Comparison of ENCODE assay signal across 20 cellular contexts in the genomic region with DNA sequence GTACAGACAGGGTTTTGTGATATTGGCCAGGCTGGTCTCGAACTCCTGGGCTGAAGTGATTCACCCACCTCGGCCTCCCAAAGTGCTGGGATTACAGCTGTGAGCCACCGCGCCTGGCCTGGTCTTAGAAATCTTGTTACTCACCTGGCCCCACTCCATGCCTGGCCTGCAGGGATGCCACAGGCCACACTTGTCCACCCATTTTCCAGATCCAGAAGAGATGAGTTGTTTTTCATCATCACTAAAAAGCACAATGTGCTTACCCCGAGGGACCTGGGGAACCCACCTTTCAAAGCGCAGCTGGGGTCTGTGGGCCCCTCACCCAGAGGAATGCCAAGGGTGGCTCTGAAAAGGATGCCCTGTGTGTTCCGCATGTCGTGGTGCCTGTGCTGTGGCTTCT.
"Had no signal": no experiment of that assay in that cellular context is flagged by ENCODE, and none has a peak within 500 bp of the region (broad histone marks: within the 10 kb centered on the region; RNA-seq: fewer than 3 reads in every experiment).

No MANE protein-coding gene starts in this region.

- H3K9me3 ChIP-seq: heart left ventricle, mucosa of descending colon, sigmoid colon, testis, transverse colon had no signal

- H3K4me3 ChIP-seq: coronary artery, heart left ventricle, mucosa of descending colon, sigmoid colon, skin epidermis, testis, transverse colon had no signal

- DNase-seq: central memory CD4-positive, alpha-beta T cell; effector CD4-positive, alpha-beta T cell; endodermal cell; erythroblast; foreskin keratinocyte; hypothalamus; left ventricle myocardium superior; mammary epithelial cell; mucosa of descending colon; natural killer cell; sigmoid colon; stimulated activated CD4-positive, alpha-beta T cell treated with anti-CD3 and anti-CD28 coated beads, Interleukin-2, amount 100 ng/mL, for 24 hours; stimulated activated CD4-positive, alpha-beta T cell treated with anti-CD3 and anti-CD28 coated beads, Interleukin-4, amount 100 ng/mL, for 4 hours; stimulated activated naive B cell treated with anti-CD40 and anti-IgM and Interleukin-4, amounts not matched to agents 10 μg/mL and 1 μg/mL and 100 μg/mL, for 72 hours; stimulated activated naive CD8-positive, alpha-beta T cell treated with anti-CD3 and anti-CD28 coated beads, Interleukin-15, amount 100 ng/mL, for 72 hours; testis; transverse colon had no signal

- H3K27me3 ChIP-seq: foreskin keratinocyte, heart left ventricle, sigmoid colon, testis, transverse colon had no signal

- H3K27ac ChIP-seq: coronary artery, foreskin keratinocyte, skin epidermis, testis, transverse colon had no signal

- ATAC-seq: foreskin keratinocyte; heart left ventricle; left ventricle myocardium superior; mucosa of descending colon; natural killer cell; stimulated activated naive B cell treated with anti-CD40 and anti-IgM and Interleukin-4, amounts not matched to agents 10 μg/mL and 1 μg/mL and 100 μg/mL, for 72 hours; stimulated activated naive CD8-positive, alpha-beta T cell treated with anti-CD3 and anti-CD28 coated beads, Interleukin-15, amount 100 ng/mL, for 72 hours had no signal

- H3K4me1 ChIP-seq: testis had no signal

- H3K36me3 ChIP-seq: transverse colon had no signal
